8 cellular contexts compared by ENCODE assay signal in the genomic region with DNA sequence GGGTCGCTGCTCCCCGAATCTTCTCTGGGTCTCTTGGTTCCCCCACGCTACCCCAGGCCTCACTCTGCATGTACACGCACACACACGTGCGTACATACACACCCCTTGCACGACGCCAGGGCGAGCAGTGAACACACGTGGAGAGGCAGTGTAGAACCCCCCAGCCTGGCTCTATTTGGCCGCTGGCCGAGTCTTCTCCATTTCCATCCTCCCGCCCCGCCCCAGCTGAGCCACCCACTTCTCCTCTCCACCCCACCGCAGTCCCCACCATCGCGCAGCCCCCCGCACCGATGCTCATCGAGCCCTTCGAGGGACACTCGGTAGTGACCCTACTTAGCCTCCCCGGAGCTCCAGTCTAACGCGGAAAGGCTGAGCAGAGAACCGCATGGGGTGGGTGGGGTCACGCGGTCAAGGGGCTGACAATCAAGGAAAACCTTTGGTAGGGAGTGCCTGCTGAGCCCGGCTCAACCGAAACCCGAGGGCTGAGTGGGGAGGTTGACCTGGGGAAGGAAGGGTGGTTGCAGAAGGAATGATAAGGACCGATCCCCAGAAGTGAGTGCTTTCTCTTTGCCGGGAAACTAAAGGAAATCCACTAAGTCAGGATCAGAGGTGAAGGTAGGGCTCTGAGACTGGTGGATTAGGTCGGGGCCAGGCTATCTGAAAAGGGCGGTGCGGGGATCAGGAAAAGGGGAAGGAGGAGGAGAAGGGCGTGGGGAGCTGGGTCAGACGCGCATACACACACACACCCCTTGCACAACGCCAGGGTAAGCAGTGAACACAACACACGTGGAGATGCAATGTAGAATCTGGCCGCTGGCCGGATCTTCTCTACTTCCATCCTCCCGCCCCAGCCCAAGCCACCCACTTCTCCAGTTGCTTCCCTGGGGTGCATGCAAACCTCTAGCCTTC. TPM values are rescaled to one million over a fixed set of nuclear protein-coding genes. Genes with fewer than 3 reads are reported as not detected.
DNase-seq lines count a peak whose midpoint lies in the region; FAIRE-seq and TF ChIP-seq lines count a peak whose summit lies in the region.

No MANE protein-coding gene starts in this region.

- H3K9ac ChIP-seq in skeletal muscle tissue (ENCODE audit: low read depth in 1 of 3, low read length in 3 of 3), result no peak overlapping the region

- POLR2A ChIA-PET in AG04449 (lab: Yijun Ruan, JAX) (no interaction called here), HEK293 (lab: Yijun Ruan, JAX) (no interaction called here)

- H3K27ac ChIP-seq in HEK293 (ENCODE audit: extremely low read depth, low read depth, low read length), result no peak overlapping the region
- no peak overlapping the region for H3K27ac ChIP-seq in skeletal muscle tissue (ENCODE audit: low read depth, low read length)

- H3K4me1 ChIP-seq in HEK293 (ENCODE audit: control insufficient read depth, insufficient read depth, low read length), result peaks cover 3% of the 10 kb centered on the region
- H3K4me1 ChIP-seq in skeletal muscle tissue (ENCODE audit: control insufficient read depth in 3 of 3, insufficient read depth in 3 of 3, low read length in 3 of 3), result peaks cover 15 to 18% (median 16%) of the 10 kb centered on the region in 3 donors

- DNase-seq in AG04449 (ENCODE audit: low read depth, low spot score) (no peak), hepatic stellate cell (ENCODE audit: low spot score) (peak; percentile 57), NCI-H1930 (lab: John Stamatoyannopoulos, UW) (no peak), GM19239 (ENCODE audit: insufficient read length, low spot score) (no peak), Ammon's horn (ENCODE audit: low spot score) (no peak)
- DNase-seq in activated CD8-positive, alpha-beta memory T cell treated with anti-CD3 and anti-CD28 coated beads, Interleukin-2, amount 50 U/mL, for 48 hours, result peak; percentile 63

- CTCF ChIA-PET in AG04449 (lab: Yijun Ruan, JAX) (interaction anchor here (1.0 to 13.6 kb wide), 5 partner anchors 8 to 103 kb away, joined by 3 to 337 read pairs (median 3); no protein-coding TSS in a partner anchor), HEK293 (lab: Yijun Ruan, JAX) (no interaction called here)

- H3K9me3 ChIP-seq in HEK293 (ENCODE audit: control insufficient read depth, insufficient read depth, low read depth, low read length), result no peaks in the 10 kb centered on the region
- H3K9me3 ChIP-seq in skeletal muscle tissue (ENCODE audit: control insufficient read depth in 3 of 3, low read length in 3 of 3), result no peaks in the 10 kb centered on the region

- peaks cover 62 to 65% (median 63%) of the 10 kb centered on the region in 3 donors for H3K27me3 ChIP-seq in skeletal muscle tissue (ENCODE audit: control insufficient read depth in 3 of 3, insufficient read depth in 3 of 3, low read length in 3 of 3)

- H3K4me3 ChIP-seq in AG04449 (ENCODE audit: low read depth, low read length), result peak overlapping the region; percentile 20; the same call in 1 of the 2 replicates
- no peak overlapping the region for H3K4me3 ChIP-seq in HEK293 (ENCODE audit: low read depth, low read length)
- peak overlapping the region; percentile 14 to 49 (median 14) for H3K4me3 ChIP-seq in skeletal muscle tissue (ENCODE audit: low read length in 3 of 3)

- H3K36me3 ChIP-seq in HEK293 (ENCODE audit: control insufficient read depth in 2 of 2, insufficient read depth in 1 of 2, low read length in 2 of 2) (no peaks in the 10 kb centered on the region), skeletal muscle tissue (ENCODE audit: control insufficient read depth in 3 of 3, insufficient read depth in 3 of 3, low read length in 3 of 3) (no peaks in the 10 kb centered on the region)

- FAIRE-seq in GM19239 (lab: Jason Lieb, UNC), result no peak

- TF ChIP-seq CTCF in AG04449 (IDR thresholded peaks at IDR 0.05; ENCODE audit: insufficient read depth, low read length, missing control alignments) (no peak), HEK293 (tag by site-specific recombination; IDR thresholded peaks at IDR 0.05) (no peak)

TF ChIP-seq in HEK293, 187 proteins besides CTCF, POLR2A, EP300 and RAD21 (continues in another document):
- TF ChIP-seq ZNF366 (tag by site-specific recombination; conservative IDR thresholded peaks at IDR 0.05) (0 out of 2 replicates have a peak, but pooled peaks have one; percentile 24), ZBTB10 (tag by site-specific recombination; IDR thresholded peaks at IDR 0.05) (no peak), HOXC10 (CRISPR knock-in tag; IDR thresholded peaks at IDR 0.05) (no peak), ZIC2 (tag by site-specific recombination; IDR thresholded peaks at IDR 0.05) (no peak), ZNF169 (tag by site-specific recombination; IDR thresholded peaks at IDR 0.05) (no peak), ZNF654 (tag by site-specific recombination; IDR thresholded peaks at IDR 0.05; ENCODE audit: low read depth) (no peak), ZNF175 (tag by site-specific recombination; IDR thresholded peaks at IDR 0.05) (no peak), ZNF214 (tag by site-specific recombination; IDR thresholded peaks at IDR 0.05; ENCODE audit: borderline replicate concordance) (no peak), FEZF1 (tag by site-specific recombination; IDR thresholded peaks at IDR 0.05) (no peak), ZNF623 (tag by site-specific recombination; IDR thresholded peaks at IDR 0.05) (no peak), KLF1 (tag by site-specific recombination; IDR thresholded peaks at IDR 0.05) (0 out of 2 replicates have a peak, but pooled peaks have one; percentile 50), ZSCAN4 (tag by site-specific recombination; IDR thresholded peaks at IDR 0.05) (no peak), ZNF776 (tag by site-specific recombination; IDR thresholded peaks at IDR 0.05; ENCODE audit: borderline replicate concordance) (no peak), ZNF121 (tag by site-specific recombination; IDR thresholded peaks at IDR 0.05) (no peak), EGR2 (tag by site-specific recombination; IDR thresholded peaks at IDR 0.05; ENCODE audit: low read depth) (no peak), ZNF544 (tag by site-specific recombination; IDR thresholded peaks at IDR 0.05) (no peak), ZBTB17 (tag by site-specific recombination; IDR thresholded peaks at IDR 0.05) (no peak), SP2 (tag by site-specific recombination; IDR thresholded peaks at IDR 0.05) (peak; percentile 3; the same call in 1 of the 2 replicates), ZNF416 (tag by site-specific recombination; IDR thresholded peaks at IDR 0.05) (no peak), ZNF704 (tag by site-specific recombination; IDR thresholded peaks at IDR 0.05) (no peak), KLF9 (tag by site-specific recombination; IDR thresholded peaks at IDR 0.05; ENCODE audit: low read depth) (no peak), ZNF514 (tag by site-specific recombination; IDR thresholded peaks at IDR 0.05) (no peak), ZNF747 (tag by site-specific recombination; IDR thresholded peaks at IDR 0.05) (no peak), ZBTB8A (tag by site-specific recombination; IDR thresholded peaks at IDR 0.05) (no peak)
- TF ChIP-seq, protein P1, sequence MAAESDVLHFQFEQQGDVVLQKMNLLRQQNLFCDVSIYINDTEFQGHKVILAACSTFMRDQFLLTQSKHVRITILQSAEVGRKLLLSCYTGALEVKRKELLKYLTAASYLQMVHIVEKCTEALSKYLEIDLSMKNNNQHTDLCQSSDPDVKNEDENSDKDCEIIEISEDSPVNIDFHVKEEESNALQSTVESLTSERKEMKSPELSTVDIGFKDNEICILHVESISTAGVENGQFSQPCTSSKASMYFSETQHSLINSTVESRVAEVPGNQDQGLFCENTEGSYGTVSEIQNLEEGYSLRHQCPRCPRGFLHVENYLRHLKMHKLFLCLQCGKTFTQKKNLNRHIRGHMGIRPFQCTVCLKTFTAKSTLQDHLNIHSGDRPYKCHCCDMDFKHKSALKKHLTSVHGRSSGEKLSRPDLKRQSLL (tag by site-specific recombination; IDR thresholded peaks at IDR 0.05), result no peak

RNA-seq across cellular contexts. Expression of gene CPXM1, which starts 49.8 kb away (rescaled TPM):
- total RNA-seq in skeletal muscle tissue, result 26.1 TPM

RNA-seq across cellular contexts. Expression of gene EBF4, which starts 58.0 kb away (rescaled TPM):
- total RNA-seq in skeletal muscle tissue, result 2.6 TPM

Comparison
In these comparisons a context has a peak if more than half of its experiments do, and no peak if none do; other contexts are left out.
1. DNase-seq: peak in activated CD8-positive, alpha-beta memory T cell treated with anti-CD3 and anti-CD28 coated beads, Interleukin-2, amount 50 U/mL, for 48 hours (single experiment) and hepatic stellate cell (single experiment); none in AG04449 (single experiment), NCI-H1930 (0 of 2), GM19239 (single experiment) and Ammon's horn (single experiment).